In genomic region chr10:79096514-79096913, GRCh38 we compare ENCODE assay signal across 25 cellular contexts. TPM values are rescaled to one million over a fixed set of nuclear protein-coding genes. Genes with fewer than 3 reads are reported as not detected.
DNase-seq lines count a peak whose midpoint lies in the region; ATAC-seq, FAIRE-seq and TF ChIP-seq lines count a peak whose summit lies in the region.
"Had no signal": no experiment of that assay in that cellular context is flagged by ENCODE, and none has a peak within 500 bp of the region (broad histone marks: within the 10 kb centered on the region; RNA-seq: fewer than 3 reads in every experiment).

No MANE protein-coding gene starts in this region.

- TF ChIP-seq EP300 in K562 (IDR thresholded peaks at IDR 0.05; ENCODE audit: low read length): no peak

- H3K4me1 ChIP-seq in left ventricle myocardium inferior: peaks cover 99% of the 10 kb centered on the region
- peaks cover 55 to 67% of the 10 kb centered on the region in 2 experiments for H3K4me1 ChIP-seq in K562 (replicated peaks in 1 of 2; ENCODE audit: control insufficient read depth in 2 of 2, insufficient read depth in 2 of 2, low read length in 2 of 2)
- H3K4me1 ChIP-seq in uterus: peaks cover 25 to 48% of the 10 kb centered on the region in 2 donors

- DNase-seq in left ventricle myocardium inferior (no peak), Right ventricle myocardium superior (no peak), K562 (ENCODE audit: extremely low read depth in 1 of 4, low spot score in 3 of 4) (no peak), neural crest cell (ENCODE audit: low read depth, low spot score) (no peak), uterus (no peak), occipital lobe (lab: John Stamatoyannopoulos, UW) (no peak)
- no peak for DNase-seq in effector memory CD8-positive, alpha-beta T cell
- DNase-seq: activated CD4-positive, alpha-beta T cell treated with anti-CD3 and anti-CD28 coated beads for 48 hours; left colon; midbrain; NCI-H1092 treated with DMSO at 0.1 percent for 48 hours; NCI-H2029 treated with DMSO at 0.1 percent for 48 hours; NCI-H226; NCI-H774; stimulated activated CD4-positive, alpha-beta T cell treated with anti-CD3 and anti-CD28 coated beads, Interleukin-2, amount 100 ng/mL, for 24 hours; stimulated activated naive B cell treated with anti-CD40 and anti-IgM and Interleukin-4, amounts not matched to agents 10 μg/mL and 1 μg/mL and 100 μg/mL, for 72 hours; transverse colon had no signal

- H3K79me2 ChIP-seq in K562 (ENCODE audit: control insufficient read depth, insufficient read depth, low read length): peaks cover 68% of the 10 kb centered on the region

- BruUV-seq in K562 (replicated peaks; lab: Mats Ljungman, UMichigan): no TSS peak

- H3K36me3 Mint-ChIP-seq in neural crest cell (ENCODE audit: low read depth): no peaks in the 10 kb centered on the region
- H3K36me3 Mint-ChIP-seq in effector memory CD8-positive, alpha-beta T cell (ENCODE audit: insufficient read depth): peaks cover 11% of the 10 kb centered on the region
- H3K36me3 Mint-ChIP-seq: activated naive CD4-positive, alpha-beta T cell treated with anti-CD3 and anti-CD28 coated beads, Interleukin-2, amount 50 U/mL, for 72 hours; natural killer cell treated with Interleukin-12 subunit alpha and Interleukin-12 subunit beta and Interleukin-15 and Interleukin-18, amount 100 ng/mL, for 72 hours had no signal

- H3K36me3 ChIP-seq in left ventricle myocardium inferior (no peaks in the 10 kb centered on the region), K562 (ENCODE audit: control insufficient read depth, insufficient read depth, low read length) (0 out of 3 replicates have a peak, but pooled peaks cover 3% of the 10 kb centered on the region), uterus (no peaks in the 10 kb centered on the region)
- H3K36me3 ChIP-seq: prostate gland, transverse colon had no signal

- H3K27ac ChIP-seq in left ventricle myocardium inferior (replicated peaks) (peak overlapping the region; percentile 86), K562 (ENCODE audit: extremely low read depth, low read depth, low read length) (no peak overlapping the region), uterus (peak overlapping the region; percentile 73 to 83)
- H3K27ac ChIP-seq: prostate gland had no signal

- intact Hi-C loops in left ventricle myocardium inferior (cut with micrococcal nuclease): no loop called here
- intact Hi-C loops in Right ventricle myocardium superior (cut with DNase I): no loop called here
- intact Hi-C loops in K562 (cut with micrococcal nuclease): no loop called here
- intact Hi-C loops in uterus (cut with DNase I; ENCODE audit: low total_unique reads): no loop called here

- no peak for TF ChIP-seq RAD21 in K562 (CRISPR knock-in tag; conservative IDR thresholded peaks at IDR 0.05 in 1 of 2, IDR thresholded peaks at IDR 0.05 in 1 of 2)

- peaks cover 70% of the 10 kb centered on the region for H3K4me1 Mint-ChIP-seq in neural crest cell
- peaks cover 2 to 29% of the 10 kb centered on the region in 2 donors for H3K4me1 Mint-ChIP-seq in effector memory CD8-positive, alpha-beta T cell (ENCODE audit: low read depth in 2 of 2)

- no peak for FAIRE-seq in K562 (lab: Jason Lieb, UNC)
- FAIRE-seq: colon, D721Med had no signal

- POLR2A ChIA-PET in K562 (lab: Yijun Ruan, JAX): interaction anchor here (0.5 kb wide), 1 partner anchor 145 kb away, joined by 3 read pairs; no protein-coding TSS in a partner anchor

- CTCF ChIA-PET in K562 (lab: Yijun Ruan, JAX; ENCODE audit: low intra/inter-chr PET ratio): no interaction called here

- TF ChIP-seq POLR2A in K562 (conservative IDR thresholded peaks at IDR 0.05) (no peak), uterus (IDR thresholded peaks at IDR 0.05) (no peak)

- H3K4me3 ChIP-seq in left ventricle myocardium inferior: no peak overlapping the region
- H3K4me3 ChIP-seq in K562: no peak overlapping the region
- no peak overlapping the region for H3K4me3 ChIP-seq in uterus
- H3K4me3 ChIP-seq: prostate gland, skin epidermis, transverse colon had no signal

- no peaks in the 10 kb centered on the region for H3K9me3 Mint-ChIP-seq in neural crest cell
- H3K9me3 Mint-ChIP-seq in effector memory CD8-positive, alpha-beta T cell: no peaks in the 10 kb centered on the region
- H3K9me3 Mint-ChIP-seq: activated naive CD4-positive, alpha-beta T cell treated with anti-CD3 and anti-CD28 coated beads, Interleukin-2, amount 50 U/mL, for 72 hours; CD14-positive monocyte; natural killer cell treated with Interleukin-12 subunit alpha and Interleukin-12 subunit beta and Interleukin-15 and Interleukin-18, amount 100 ng/mL, for 72 hours; stimulated activated naive B cell treated with anti-CD40 and anti-IgM and Interleukin-4, amounts not matched to agents 10 μg/mL and 1 μg/mL and 100 μg/mL, for 72 hours had no signal

- H4K20me1 ChIP-seq in K562 (replicated peaks; ENCODE audit: control insufficient read depth, insufficient read depth, low read length): peaks cover 35% of the 10 kb centered on the region; the same call in 1 of the 2 replicates

- TF ChIP-seq CTCF in left ventricle myocardium inferior (IDR thresholded peaks at IDR 0.05; ENCODE audit: borderline replicate concordance): no peak
- TF ChIP-seq CTCF in K562 (IDR thresholded peaks at IDR 0.05 in 2 of 3, conservative IDR thresholded peaks at IDR 0.05 in 1 of 3; ENCODE audit: insufficient read depth in 2 of 3, low read depth in 1 of 3, low read length in 3 of 3): no peak
- no peak for TF ChIP-seq CTCF in neural crest cell (conservative IDR thresholded peaks at IDR 0.05)
- no peak for TF ChIP-seq CTCF in uterus (IDR thresholded peaks at IDR 0.05)

- H3K9ac ChIP-seq in K562 (ENCODE audit: insufficient read depth in 1 of 2, low read depth in 2 of 2, low read length in 2 of 2): peak overlapping the region in 1 of 2 experiments; percentile 82; a peak in 2 of 4 replicates

- ATAC-seq in Right ventricle myocardium superior (ENCODE audit: poor library complexity): no peak
- no peak for ATAC-seq in K562
- no peak for ATAC-seq in effector memory CD8-positive, alpha-beta T cell (replicated peaks)
- ATAC-seq in HG02973 (IDR thresholded peaks at IDR 0.05; ENCODE audit: unreplicated experiment): no peak
- ATAC-seq: activated naive CD4-positive, alpha-beta T cell treated with anti-CD3 and anti-CD28 coated beads, Interleukin-2, amount 50 U/mL, for 72 hours; left colon; natural killer cell treated with Interleukin-12 subunit alpha and Interleukin-12 subunit beta and Interleukin-15 and Interleukin-18, amount 100 ng/mL, for 72 hours; stimulated activated naive B cell treated with anti-CD40 and anti-IgM and Interleukin-4, amounts not matched to agents 10 μg/mL and 1 μg/mL and 100 μg/mL, for 72 hours had no signal

- H3K9me1 ChIP-seq in K562 (ENCODE audit: control insufficient read depth, insufficient read depth, low read length): peaks cover 1% of the 10 kb centered on the region

- WGBS in K562 (ENCODE audit: insufficient coverage, low coverage, missing lambda C conversion rate): 75% methylated on average over 5 of the region's 5 CpGs

- no peak overlapping the region for H3K4me2 ChIP-seq in K562 (ENCODE audit: insufficient read depth, low read length)

- no peaks in the 10 kb centered on the region for H3K27me3 ChIP-seq in left ventricle myocardium inferior (ENCODE audit: low read depth)
- H3K27me3 ChIP-seq in K562 (ENCODE audit: control insufficient read depth in 2 of 2, insufficient read depth in 2 of 2, low read length in 2 of 2): no peaks in the 10 kb centered on the region
- no peaks in the 10 kb centered on the region for H3K27me3 ChIP-seq in uterus
- H3K27me3 ChIP-seq: transverse colon had no signal

- no peak overlapping the region for H3K4me3 Mint-ChIP-seq in neural crest cell
- no peak overlapping the region for H3K4me3 Mint-ChIP-seq in effector memory CD8-positive, alpha-beta T cell
- H3K4me3 Mint-ChIP-seq: CD14-positive monocyte; natural killer cell treated with Interleukin-12 subunit alpha and Interleukin-12 subunit beta and Interleukin-15 and Interleukin-18, amount 100 ng/mL, for 72 hours; stimulated activated naive B cell treated with anti-CD40 and anti-IgM and Interleukin-4, amounts not matched to agents 10 μg/mL and 1 μg/mL and 100 μg/mL, for 72 hours had no signal

- in situ Hi-C loops in K562 (cut with MboI): loop anchor here (25.0 kb wide), 1 partner anchor 91 kb away; no protein-coding TSS in a partner anchor

- H3K27ac Mint-ChIP-seq in neural crest cell (ENCODE audit: unreplicated experiment): peak overlapping the region; percentile 45
- peak overlapping the region in 1 of 2 donors; percentile 69 for H3K27ac Mint-ChIP-seq in effector memory CD8-positive, alpha-beta T cell
- H3K27ac Mint-ChIP-seq: stimulated activated naive B cell treated with anti-CD40 and anti-IgM and Interleukin-4, amounts not matched to agents 10 μg/mL and 1 μg/mL and 100 μg/mL, for 72 hours had no signal

- no peaks in the 10 kb centered on the region for H3K9me3 ChIP-seq in left ventricle myocardium inferior (replicated peaks)
- no peaks in the 10 kb centered on the region for H3K9me3 ChIP-seq in K562 (replicated peaks; ENCODE audit: control insufficient read depth, insufficient read depth, low read depth, low read length)
- no peaks in the 10 kb centered on the region for H3K9me3 ChIP-seq in uterus
- H3K9me3 ChIP-seq: prostate gland, transverse colon had no signal

- H2AFZ ChIP-seq in K562 (ENCODE audit: low read depth, low read length): no peak overlapping the region

- no peaks in the 10 kb centered on the region for H3K27me3 Mint-ChIP-seq in neural crest cell (ENCODE audit: low read depth)
- no peaks in the 10 kb centered on the region for H3K27me3 Mint-ChIP-seq in effector memory CD8-positive, alpha-beta T cell
- H3K27me3 Mint-ChIP-seq: natural killer cell treated with Interleukin-12 subunit alpha and Interleukin-12 subunit beta and Interleukin-15 and Interleukin-18, amount 100 ng/mL, for 72 hours had no signal

RNA-seq across cellular contexts. Expression of gene ZMIZ1, which starts 27.7 kb away (rescaled TPM):
- total RNA-seq in left ventricle myocardium inferior: 55.9 TPM
- 44.8 TPM for total RNA-seq in Right ventricle myocardium superior
- 31.4 and 71.8 TPM in 2 replicates for total RNA-seq in K562 (2011; cell fraction: chromatin; rRNA removed; ENCODE audit: low replicate concordance)
- 28.6 and 32.2 TPM in 2 replicates for total RNA-seq in K562 (2011; cell fraction: nucleolus; rRNA removed)
- 31.8 and 38.1 TPM in 2 replicates for total RNA-seq in K562 (2011; cell fraction: nucleoplasm; rRNA removed)
- total RNA-seq in K562 (2014; rRNA removed): 7.0 and 7.7 TPM in 2 replicates
- total RNA-seq in K562 (2014; rRNA removed; fragmentation: Illumina TruSeq; extraction: Trizol): 2.6 and 2.8 TPM in 2 replicates
- 4.3 and 5.0 TPM in 2 replicates for total RNA-seq in K562 (2015; rRNA removed; fragmentation: Illumina TruSeq; extraction: Trizol)
- 30.3 and 37.3 TPM in 2 replicates for total RNA-seq in K562 (2021)
- polyA plus RNA-seq in K562 (2011; rRNA removed): 3.6 and 6.2 TPM in 2 replicates
- 5.2 and 5.4 TPM in 2 replicates for polyA plus RNA-seq in K562 (2011; cell fraction: cytosol; rRNA removed)
- polyA plus RNA-seq in K562 (2011; cell fraction: nucleus; rRNA removed): 18.9 and 30.6 TPM in 2 replicates
- 23.3 and 39.2 TPM in 2 replicates for polyA plus RNA-seq in K562 (2012)
- polyA plus RNA-seq in K562 (2014; fragmentation: Illumina TruSeq; extraction: Trizol): 22.9 and 25.1 TPM in 2 replicates
- 1 to 10 TPM; 1.0 to 1.9 TPM for polyA plus RNA-seq in K562 (2014; fragmentation: Nextera tagmentation; extraction: Ambion mirVana)
- 11.0 and 11.7 TPM in 2 replicates for polyA plus RNA-seq in K562 (2014; rRNA removed)
- polyA minus RNA-seq in K562 (2011; rRNA and poly(A)+ RNA removed): 5.8 and 6.7 TPM in 2 replicates
- polyA minus RNA-seq in K562 (2011; cell fraction: cytosol; rRNA and poly(A)+ RNA removed): 14.9 and 22.3 TPM in 2 replicates
- 17.6 and 22.4 TPM in 2 replicates for polyA minus RNA-seq in K562 (2011; cell fraction: nucleus; rRNA and poly(A)+ RNA removed)
- total RNA-seq in neural crest cell: 87.1 and 92.0 TPM in 2 replicates
- 100 to 1,000 TPM in 1 of 4 donors, 10 to 100 TPM in 3; 18.7 to 188 (median 36.7) TPM for total RNA-seq in uterus
- total RNA-seq in occipital lobe: 29.5 TPM
